28 cellular contexts compared by ENCODE assay signal in the genomic region with DNA sequence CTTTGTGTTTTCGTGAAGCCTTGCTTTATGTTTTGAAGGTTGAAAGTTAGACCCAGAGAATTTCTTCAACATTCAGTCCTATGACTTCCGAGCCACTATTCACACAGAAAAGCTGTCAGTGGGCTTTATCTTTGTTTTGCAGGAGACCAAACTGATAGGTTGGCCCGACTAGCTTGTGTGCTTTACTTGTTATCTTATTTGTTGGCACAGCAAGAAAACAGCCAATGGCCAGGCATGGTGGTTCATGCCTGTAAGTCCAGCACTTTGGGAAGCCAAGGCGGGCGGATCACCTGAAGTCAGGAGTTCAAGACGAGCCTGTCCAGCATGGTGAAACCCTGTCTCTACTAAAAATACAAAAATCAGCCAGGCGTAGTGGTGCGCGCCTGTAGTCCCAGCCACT.
"Had no signal": no experiment of that assay in that cellular context is flagged by ENCODE, and none has a peak within 500 bp of the region (broad histone marks: within the 10 kb centered on the region; RNA-seq: fewer than 3 reads in every experiment).

No MANE protein-coding gene starts in this region.

- ATAC-seq: activated naive CD4-positive, alpha-beta T cell treated with anti-CD3 and anti-CD28 coated beads, Interleukin-2, amount 50 U/mL, for 72 hours; activated T-cell treated with anti-CD3 and anti-CD28 coated beads, Interleukin-2, amount 50 U/mL, for 4 hours; activated T-helper 17 cell treated with anti-CD3 and anti-CD28 coated beads, Interleukin-2, amount 50 U/mL, for 72 hours; gastrocnemius medialis; naive thymus-derived CD4-positive, alpha-beta T cell; right cardiac atrium; stimulated activated naive CD8-positive, alpha-beta T cell treated with anti-CD3 and anti-CD28 coated beads, Interleukin-15, amount 100 ng/mL, for 72 hours; upper lobe of right lung had no signal

- H3K9me3 ChIP-seq: gastrocnemius medialis, suprapubic skin, tibial artery, upper lobe of right lung had no signal

- FAIRE-seq: keratinocyte had no signal

- H3K27ac ChIP-seq: coronary artery, dorsolateral prefrontal cortex, gastrocnemius medialis, neural progenitor cell, suprapubic skin, tibial artery, upper lobe of right lung, VCaP had no signal

- H3K36me3 ChIP-seq: gastrocnemius medialis, neural progenitor cell, suprapubic skin, tibial artery, upper lobe of right lung had no signal

- H3K4me3 ChIP-seq: coronary artery, dorsolateral prefrontal cortex, gastrocnemius medialis, neural progenitor cell, suprapubic skin, tibial artery, upper lobe of right lung had no signal

- H3K4me1 ChIP-seq: gastrocnemius medialis, neural progenitor cell, tibial artery, upper lobe of right lung had no signal

- H3K27me3 ChIP-seq: dorsolateral prefrontal cortex, gastrocnemius medialis, neural progenitor cell, suprapubic skin, tibial artery, upper lobe of right lung had no signal

- DNase-seq: activated CD4-positive, alpha-beta T cell treated with anti-CD3 and anti-CD28 coated beads for 48 hours; activated CD4-positive, alpha-beta T cell treated with anti-CD3 and anti-CD28 coated beads, Interleukin-2, amount 50 U/mL, for 48 hours; activated CD8-positive, alpha-beta memory T cell treated with anti-CD3 and anti-CD28 coated beads, Interleukin-2, amount 50 U/mL, for 4 hours; activated naive CD4-positive, alpha-beta T cell; activated T-cell treated with anti-CD3 and anti-CD28 coated beads, Interleukin-2, amount 50 U/mL, for 4 hours; anterior cingulate cortex; cerebellar nuclear complex; effector memory CD4-positive, alpha-beta T cell; gastrocnemius medialis; glutamatergic neuron; midbrain; naive thymus-derived CD4-positive, alpha-beta T cell; occipital lobe; right cardiac atrium; stimulated activated CD4-positive, alpha-beta T cell treated with anti-CD3 and anti-CD28 coated beads, Interleukin-12 subunit alpha, Interleukin-12 subunit beta, amount 100 ng/mL, for 4 hours; stimulated activated CD4-positive, alpha-beta T cell treated with anti-CD3 and anti-CD28 coated beads, Interleukin-4, amount 100 ng/mL, for 1 hour; stimulated activated naive CD8-positive, alpha-beta T cell treated with anti-CD3 and anti-CD28 coated beads, Interleukin-15, amount 100 ng/mL, for 72 hours; T-helper 2 cell; tibial artery; upper lobe of right lung had no signal
